19 cellular contexts compared by ENCODE assay signal in the genomic region with DNA sequence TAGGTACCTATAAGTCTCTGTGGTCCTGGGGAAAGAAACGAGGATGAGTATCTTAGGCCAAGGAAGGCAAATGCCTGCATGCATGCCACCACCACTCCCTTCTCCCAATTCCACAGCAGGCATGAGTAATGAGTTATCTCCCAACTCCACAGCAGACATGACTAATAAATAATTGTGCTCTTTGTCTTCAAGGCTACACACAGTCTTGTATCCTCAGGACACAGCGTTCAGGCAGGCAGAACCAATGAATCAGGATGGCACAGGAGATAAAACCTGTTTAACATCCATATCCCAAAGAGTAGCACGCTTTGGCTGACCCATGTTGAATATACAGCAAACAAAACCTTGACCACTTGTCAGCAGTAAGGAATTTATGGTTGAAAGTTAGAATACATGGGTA.
A peak's percentile ranks its signal among the peaks of the same experiment; 100 is the strongest.
DNase-seq lines count a peak whose midpoint lies in the region; ATAC-seq and TF ChIP-seq lines count a peak whose summit lies in the region.
"Had no signal": no experiment of that assay in that cellular context is flagged by ENCODE, and none has a peak within 500 bp of the region (broad histone marks: within the 10 kb centered on the region; RNA-seq: fewer than 3 reads in every experiment).

No MANE protein-coding gene starts in this region.

- no peaks in the 10 kb centered on the region for H3K27me3 Mint-ChIP-seq in MCF 10A (ENCODE audit: insufficient read depth, unreplicated experiment)

- no peaks in the 10 kb centered on the region for H4K20me1 ChIP-seq in mammary epithelial cell (ENCODE audit: insufficient read depth, low read length)

- H3K36me3 ChIP-seq in mammary epithelial cell (ENCODE audit: insufficient read depth, low read length) (no peaks in the 10 kb centered on the region), adrenal gland (replicated peaks in 1 of 2) (no peaks in the 10 kb centered on the region), uterus (no peaks in the 10 kb centered on the region)
- H3K36me3 ChIP-seq: HAP-1, SJSA1 had no signal

- intact Hi-C loops in mammary epithelial cell (cut with micrococcal nuclease) (no loop called here), MCF 10A (cut with micrococcal nuclease) (no loop called here), adrenal gland (cut with DNase I) (no loop called here), lower leg skin (cut with DNase I; ENCODE audit: low total_unique reads) (no loop called here), uterus (cut with DNase I; ENCODE audit: low total_unique reads) (no loop called here)

- H3K27ac Mint-ChIP-seq in MCF 10A (ENCODE audit: low read depth, unreplicated experiment) = no peak overlapping the region
- H3K27ac Mint-ChIP-seq: B cell had no signal

- H3K4me2 ChIP-seq in mammary epithelial cell (ENCODE audit: insufficient read depth, low read depth, low read length) = peak overlapping the region; percentile 29

- no peaks in the 10 kb centered on the region for H3K36me3 Mint-ChIP-seq in MCF 10A (ENCODE audit: insufficient read depth, unreplicated experiment)

- H3K27me3 ChIP-seq in mammary epithelial cell (ENCODE audit: insufficient read depth, low read length) (no peaks in the 10 kb centered on the region), adrenal gland (no peaks in the 10 kb centered on the region), uterus (no peaks in the 10 kb centered on the region)
- H3K27me3 ChIP-seq: SJSA1 had no signal

- no peak for TF ChIP-seq CTCF in mammary epithelial cell (conservative IDR thresholded peaks at IDR 0.05 in 1 of 2, IDR thresholded peaks at IDR 0.05 in 1 of 2; ENCODE audit: extremely low read depth in 1 of 2, insufficient read depth in 1 of 2, low read depth in 1 of 2, low read length in 2 of 2)
- TF ChIP-seq CTCF in MCF 10A (IDR thresholded peaks at IDR 0.05; ENCODE audit: unreplicated experiment) = no peak
- TF ChIP-seq CTCF in adrenal gland (IDR thresholded peaks at IDR 0.05) = no peak
- TF ChIP-seq CTCF in lower leg skin (IDR thresholded peaks at IDR 0.05) = no peak
- TF ChIP-seq CTCF in uterus (IDR thresholded peaks at IDR 0.05) = no peak

- H3K4me1 ChIP-seq in mammary epithelial cell (ENCODE audit: insufficient read depth, low read length) (peaks cover 21% of the 10 kb centered on the region), adrenal gland (replicated peaks in 1 of 2) (no peaks in the 10 kb centered on the region), uterus (no peaks in the 10 kb centered on the region)
- H3K4me1 ChIP-seq: Caco-2, HAP-1, SJSA1 had no signal

- no peak overlapping the region for H3K4me3 Mint-ChIP-seq in MCF 10A (ENCODE audit: unreplicated experiment)
- H3K4me3 Mint-ChIP-seq: B cell had no signal

- peak overlapping the region; percentile 23 for H3K27ac ChIP-seq in mammary epithelial cell (ENCODE audit: insufficient read depth, low read depth, low read length)
- H3K27ac ChIP-seq in adrenal gland = no peak overlapping the region
- H3K27ac ChIP-seq in uterus = no peak overlapping the region
- H3K27ac ChIP-seq: 22Rv1, SJSA1 had no signal

- no peak for ATAC-seq in HG03280 (IDR thresholded peaks at IDR 0.05; ENCODE audit: unreplicated experiment)

- no peak for TF ChIP-seq POLR2A in adrenal gland (IDR thresholded peaks at IDR 0.05)
- TF ChIP-seq POLR2A in lower leg skin (IDR thresholded peaks at IDR 0.05) = no peak
- no peak for TF ChIP-seq POLR2A in uterus (IDR thresholded peaks at IDR 0.05)

- no peak overlapping the region for H3K4me3 ChIP-seq in mammary epithelial cell (replicated peaks in 1 of 3; ENCODE audit: insufficient read depth in 1 of 3, low read depth in 2 of 3, low read length in 3 of 3)
- no peak overlapping the region for H3K4me3 ChIP-seq in adrenal gland
- H3K4me3 ChIP-seq in lower leg skin (ENCODE audit: low read depth, poor library complexity, severe bottlenecking) = no peak overlapping the region
- H3K4me3 ChIP-seq in uterus = no peak overlapping the region
- H3K4me3 ChIP-seq: HAP-1, SJSA1 had no signal

- H2AFZ ChIP-seq in mammary epithelial cell (ENCODE audit: low read depth, low read length) = peak overlapping the region; percentile 53

- CTCF ChIA-PET in mammary epithelial cell (lab: Charles Lee; ENCODE audit: low non-redundant PET) = no interaction called here
- CTCF ChIA-PET in MCF 10A (lab: Yijun Ruan, JAX) = interaction anchor here (0.6 to 1.1 kb wide), 2 partner anchors 29 to 1899 kb away, joined by 5 read pairs; no protein-coding TSS in a partner anchor

- dilution Hi-C loops in mammary epithelial cell (cut with HindIII; ENCODE audit: low sequenced_read_pairs) = no loop called here

- no peak overlapping the region for H3K9ac ChIP-seq in mammary epithelial cell (ENCODE audit: insufficient read depth, low read length)

- no peaks in the 10 kb centered on the region for H3K79me2 ChIP-seq in mammary epithelial cell (ENCODE audit: insufficient read depth, low read length)

- in situ Hi-C loops in mammary epithelial cell (cut with MboI; ENCODE audit: low sequenced_read_pairs in 2 of 2) = no loop called here

- WGBS in mammary epithelial cell (ENCODE audit: low coverage, missing lambda C conversion rate) = 3% methylated on average over 3 of the region's 3 CpGs
- 27 to 43% (median 36%) methylated on average over 3 of the region's 3 CpGs for WGBS in adrenal gland, 4 donors
- 54 to 57% methylated on average over 3 of the region's 3 CpGs for WGBS in lower leg skin, 2 donors

- DNase-seq in mammary epithelial cell (peak; percentile 86), MCF 10A (ENCODE audit: unreplicated experiment) (no peak), adrenal gland (peak in 4 of 7 donors; percentile 10 to 47 (median 35)), foreskin melanocyte (peak; percentile 44), lower leg skin (ENCODE audit: low spot score in 2 of 2) (no peak), uterus (no peak)
- no peak for DNase-seq in activated effector memory CD4-positive, alpha-beta T cell treated with Interleukin-2 at 50 U/mL for 16 hours
- DNase-seq: Caco-2, GF-D8, NCI-H1105 treated with DMSO at 0.1 percent for 48 hours, NCI-H1694, NCI-H510A, NCI-H774, OCI-M1 had no signal

- H3K9me3 Mint-ChIP-seq in MCF 10A (ENCODE audit: unreplicated experiment) = peaks cover 8% of the 10 kb centered on the region

- H3K9me3 ChIP-seq in mammary epithelial cell (replicated peaks; ENCODE audit: insufficient read depth, low read length) = no peaks in the 10 kb centered on the region
- H3K9me3 ChIP-seq in adrenal gland (replicated peaks in 1 of 3) = no peaks in the 10 kb centered on the region
- no peaks in the 10 kb centered on the region for H3K9me3 ChIP-seq in uterus
- H3K9me3 ChIP-seq: SJSA1 had no signal

- peaks cover 13% of the 10 kb centered on the region for H3K4me1 Mint-ChIP-seq in MCF 10A (ENCODE audit: insufficient read depth, unreplicated experiment)
- H3K4me1 Mint-ChIP-seq: B cell had no signal

- POLR2A ChIA-PET in MCF 10A (lab: Yijun Ruan, JAX) = interaction anchor here (1.5 kb wide), 1 partner anchor 14 kb away, joined by 3 read pairs; no protein-coding TSS in a partner anchor

- BruUV-seq in mammary epithelial cell (replicated peaks; lab: Mats Ljungman, UMichigan) (no TSS peak), MCF 10A (replicated peaks; lab: Mats Ljungman, UMichigan) (no TSS peak)

Comparison
In these comparisons a context has a peak if more than half of its experiments do, and no peak if none do; other contexts are left out.
1. DNase-seq: peak in mammary epithelial cell (single experiment), adrenal gland (4 of 7) and foreskin melanocyte (single experiment); none in MCF 10A (single experiment), lower leg skin (0 of 2), activated effector memory CD4-positive, alpha-beta T cell treated with Interleukin-2 at 50 U/mL for 16 hours (single experiment) and uterus (0 of 2).